8 cellular contexts compared by ENCODE assay signal in genomic region chr9:96020300-96020821, GRCh38.
DNase-seq lines count a peak whose midpoint lies in the region; ATAC-seq, FAIRE-seq and TF ChIP-seq lines count a peak whose summit lies in the region.

No MANE protein-coding gene starts in this region.

- no peak for ATAC-seq in activated T-cell treated with anti-CD3 and anti-CD28 coated beads, Interleukin-2, amount 50 U/mL, for 72 hours (replicated peaks in 1 of 2)
- no peak for ATAC-seq in HG03139 (IDR thresholded peaks at IDR 0.05; ENCODE audit: unreplicated experiment)
- no peak for ATAC-seq in HG02973 (IDR thresholded peaks at IDR 0.05; ENCODE audit: unreplicated experiment)

- FAIRE-seq in bronchial epithelial cell (lab: Jason Lieb, UNC): no peak

- H3K4me1 ChIP-seq in mesenchymal stem cell (ENCODE audit: control insufficient read depth, insufficient read depth, low read depth, low read length): peaks cover 20% of the 10 kb centered on the region
- H3K4me1 ChIP-seq in thymus (ENCODE audit: control insufficient read depth, insufficient read depth, low read length): peaks cover 15% of the 10 kb centered on the region

- peak overlapping the region in 1 of 2 experiments; percentile 6 for H3K18ac ChIP-seq in mesenchymal stem cell (ENCODE audit: low read depth in 1 of 2, low read length in 2 of 2)

- peaks cover 70% of the 10 kb centered on the region for H3K4me1 Mint-ChIP-seq in activated T-cell treated with anti-CD3 and anti-CD28 coated beads, Interleukin-2, amount 50 U/mL, for 72 hours (ENCODE audit: low read depth)

- peak overlapping the region in 1 of 2 experiments; percentile 23 for H3K23ac ChIP-seq in mesenchymal stem cell (ENCODE audit: low read length in 2 of 2)

- no peaks in the 10 kb centered on the region for H3K9me3 Mint-ChIP-seq in activated T-cell treated with anti-CD3 and anti-CD28 coated beads, Interleukin-2, amount 50 U/mL, for 72 hours

- H2BK15ac ChIP-seq in mesenchymal stem cell (ENCODE audit: low read depth, poor library complexity, severe bottlenecking): no peak overlapping the region

- no peak overlapping the region for H3K27ac ChIP-seq in mesenchymal stem cell (ENCODE audit: low read length, poor library complexity, severe bottlenecking)
- no peak overlapping the region for H3K27ac ChIP-seq in thymus (ENCODE audit: low read depth)

- peak overlapping the region; percentile 83 for H3K27ac Mint-ChIP-seq in activated T-cell treated with anti-CD3 and anti-CD28 coated beads, Interleukin-2, amount 50 U/mL, for 72 hours

- H2AK5ac ChIP-seq in mesenchymal stem cell (ENCODE audit: low read length, severe bottlenecking): no peak overlapping the region

- H3K9me3 ChIP-seq in mesenchymal stem cell (ENCODE audit: control insufficient read depth, low read length) (no peaks in the 10 kb centered on the region), thymus (ENCODE audit: control insufficient read depth) (no peaks in the 10 kb centered on the region)

- no peak overlapping the region for H2BK120ac ChIP-seq in mesenchymal stem cell (ENCODE audit: low read depth, low read length)

- no peak overlapping the region for H2BK5ac ChIP-seq in mesenchymal stem cell (ENCODE audit: low read depth, low read length, poor library complexity, severe bottlenecking)

- H4K8ac ChIP-seq in mesenchymal stem cell (ENCODE audit: low read length): peak overlapping the region; percentile 7

- H3K4me2 ChIP-seq in mesenchymal stem cell (ENCODE audit: low read length, poor library complexity, severe bottlenecking): peak overlapping the region; percentile 97

- 50% methylated on average over 13 of the region's 13 CpGs for WGBS in mesenchymal stem cell
- WGBS in thymus: 43% methylated on average over 13 of the region's 13 CpGs

- H3K27me3 ChIP-seq in bronchial epithelial cell (ENCODE audit: control insufficient read depth, insufficient read depth, low read length): peaks cover 24% of the 10 kb centered on the region
- H3K27me3 ChIP-seq in mesenchymal stem cell (ENCODE audit: control insufficient read depth in 1 of 2, insufficient read depth in 1 of 2, low read length in 2 of 2): peaks cover 52% of the 10 kb centered on the region in 2 experiments
- peaks cover 50% of the 10 kb centered on the region for H3K27me3 ChIP-seq in thymus (ENCODE audit: control insufficient read depth, insufficient read depth)

- peaks cover 0 to 6% of the 10 kb centered on the region in 2 donors for H3K36me3 Mint-ChIP-seq in activated T-cell treated with anti-CD3 and anti-CD28 coated beads, Interleukin-2, amount 50 U/mL, for 72 hours (ENCODE audit: insufficient read depth in 2 of 2)

- H3K4ac ChIP-seq in mesenchymal stem cell (ENCODE audit: low read depth in 1 of 2, low read length in 2 of 2): no peak overlapping the region

- H2AFZ ChIP-seq in mesenchymal stem cell (ENCODE audit: low read depth, low read length): no peak overlapping the region

- TF ChIP-seq CTCF in bronchial epithelial cell (IDR thresholded peaks at IDR 0.05; ENCODE audit: insufficient read depth, low read length, severe bottlenecking): no peak

- H3K27me3 Mint-ChIP-seq in activated T-cell treated with anti-CD3 and anti-CD28 coated beads, Interleukin-2, amount 50 U/mL, for 72 hours (ENCODE audit: low read depth): peaks cover 18% of the 10 kb centered on the region

- H2BK12ac ChIP-seq in mesenchymal stem cell (ENCODE audit: low read length in 2 of 2): no peak overlapping the region

- peak overlapping the region; percentile 31 for H3K4me3 ChIP-seq in bronchial epithelial cell (ENCODE audit: low read depth, low read length)
- peak overlapping the region in 1 of 2 experiments; percentile 75 for H3K4me3 ChIP-seq in mesenchymal stem cell (ENCODE audit: insufficient read depth in 1 of 2, low read depth in 1 of 2, low read length in 2 of 2)
- peak overlapping the region; percentile 51 for H3K4me3 ChIP-seq in thymus (ENCODE audit: low read length)

- no peaks in the 10 kb centered on the region for H3K79me1 ChIP-seq in mesenchymal stem cell (replicated peaks; ENCODE audit: low read length, poor library complexity, severe bottlenecking)

- DNase-seq in activated T-cell treated with anti-CD3 and anti-CD28 coated beads, Interleukin-2, amount 50 U/mL, for 72 hours: no peak
- no peak for DNase-seq in activated T-cell treated with anti-CD3 and anti-CD28 coated beads, Interleukin-2, amount 50 U/mL, for 1 hour
- DNase-seq in bronchial epithelial cell (ENCODE audit: low read depth) (no peak), mesenchymal stem cell (no peak), HT-29 (ENCODE audit: low spot score) (no peak)

- H3K36me3 ChIP-seq in bronchial epithelial cell (ENCODE audit: control insufficient read depth, insufficient read depth, low read length) (no peaks in the 10 kb centered on the region), mesenchymal stem cell (ENCODE audit: control insufficient read depth in 1 of 2, insufficient read depth in 2 of 2, low read depth in 1 of 2, low read length in 2 of 2) (peaks cover 9 to 12% of the 10 kb centered on the region in 2 experiments), thymus (ENCODE audit: control insufficient read depth, insufficient read depth) (no peaks in the 10 kb centered on the region)

- peak overlapping the region; percentile 60 for H3K9ac ChIP-seq in mesenchymal stem cell (ENCODE audit: low read length)

- peak overlapping the region; percentile 88 to 92 for H3K4me3 Mint-ChIP-seq in activated T-cell treated with anti-CD3 and anti-CD28 coated beads, Interleukin-2, amount 50 U/mL, for 72 hours

- no peak overlapping the region for H3K14ac ChIP-seq in mesenchymal stem cell (ENCODE audit: low read length in 2 of 2)

- no peak overlapping the region for H4K91ac ChIP-seq in mesenchymal stem cell (ENCODE audit: low read length)
